In genomic region chr22:42947211-42947990, GRCh38 we compare ENCODE assay signal across 9 cellular contexts.
DNase-seq lines count a peak whose midpoint lies in the region; TF ChIP-seq lines count a peak whose summit lies in the region.
"Had no signal": no experiment of that assay in that cellular context is flagged by ENCODE, and none has a peak within 500 bp of the region (broad histone marks: within the 10 kb centered on the region; RNA-seq: fewer than 3 reads in every experiment).

No MANE protein-coding gene starts in this region.

- intact Hi-C loops in vagina (cut with DNase I) = no loop called here

- TF ChIP-seq POLR2A in vagina (IDR thresholded peaks at IDR 0.05) = no peak

- no peaks in the 10 kb centered on the region for H3K27me3 ChIP-seq in vagina

- TF ChIP-seq CTCF in VCaP (conservative IDR thresholded peaks at IDR 0.05) = no peak
- TF ChIP-seq CTCF in vagina (IDR thresholded peaks at IDR 0.05) = no peak

- DNase-seq in NCI-H2081 (lab: John Stamatoyannopoulos, UW) = peak; percentile 41 to 76
- no peak for DNase-seq in NCI-H2081 treated with DMSO at 0.1 percent for 48 hours (lab: John Stamatoyannopoulos, UW)
- DNase-seq in kidney glomerular epithelial cell (lab: John Stamatoyannopoulos, UW) = peak; percentile 29
- no peak for DNase-seq in vagina (ENCODE audit: extremely low spot score in 2 of 2)
- no peak for DNase-seq in middle frontal gyrus (ENCODE audit: extremely low spot score, low spot score)
- DNase-seq in activated CD8-positive, alpha-beta memory T cell treated with anti-CD3 and anti-CD28 coated beads, Interleukin-2, amount 50 U/mL, for 48 hours = no peak
- DNase-seq in cortex of kidney (lab: John Stamatoyannopoulos, UW) = no peak
- DNase-seq: activated CD4-positive, alpha-beta T cell treated with anti-CD3 and anti-CD28 coated beads, Interleukin-2, amount 10 ng/mL, durations not matched to agents 24 days and 14 days had no signal

- no peak overlapping the region for H3K4me3 ChIP-seq in vagina

- H3K9me3 ChIP-seq in vagina = no peaks in the 10 kb centered on the region

- H3K27ac ChIP-seq in VCaP (peak overlapping the region; percentile 67), vagina (peak overlapping the region; percentile 18)

- H3K36me3 ChIP-seq in vagina = no peaks in the 10 kb centered on the region

- peaks cover 58% of the 10 kb centered on the region for H3K4me1 ChIP-seq in vagina

Comparison
In these comparisons a context has a peak if more than half of its experiments do, and no peak if none do; other contexts are left out.
1. DNase-seq: peak in NCI-H2081 (2 of 2) and kidney glomerular epithelial cell (single experiment); none in NCI-H2081 treated with DMSO at 0.1 percent for 48 hours (single experiment), vagina (0 of 2), middle frontal gyrus (single experiment), activated CD8-positive, alpha-beta memory T cell treated with anti-CD3 and anti-CD28 coated beads, Interleukin-2, amount 50 U/mL, for 48 hours (single experiment) and cortex of kidney (single experiment).